In genomic region chr14:24310387-24310665, GRCh38 we compare ENCODE assay signal across 9 cellular contexts. TPM values are rescaled to one million over a fixed set of nuclear protein-coding genes. Genes with fewer than 3 reads are reported as not detected.
A peak's percentile ranks its signal among the peaks of the same experiment; 100 is the strongest.
DNase-seq lines count a peak whose midpoint lies in the region; ATAC-seq lines count a peak whose summit lies in the region.
"Had no signal": no experiment of that assay in that cellular context is flagged by ENCODE, and none has a peak within 500 bp of the region (broad histone marks: within the 10 kb centered on the region; RNA-seq: fewer than 3 reads in every experiment).

No MANE protein-coding gene starts in this region.

- peaks cover 63% of the 10 kb centered on the region for H3K4me1 Mint-ChIP-seq in activated naive CD8-positive, alpha-beta T cell treated with anti-CD3 and anti-CD28 coated beads, Interleukin-2, amount 10 ng/mL, durations not matched to agents 7 days and 5 days

- peak overlapping the region; percentile 84 for H3K4me3 Mint-ChIP-seq in activated naive CD8-positive, alpha-beta T cell treated with anti-CD3 and anti-CD28 coated beads, Interleukin-2, amount 10 ng/mL, durations not matched to agents 7 days and 5 days

- H3K9ac ChIP-seq in stomach smooth muscle (ENCODE audit: low read length in 2 of 2), result peak overlapping the region; percentile 48 to 71

- H3K27ac Mint-ChIP-seq in activated naive CD8-positive, alpha-beta T cell treated with anti-CD3 and anti-CD28 coated beads, Interleukin-2, amount 10 ng/mL, durations not matched to agents 7 days and 5 days, result peak overlapping the region; percentile 82

- peaks cover 0 to 2% of the 10 kb centered on the region in 2 donors for H3K27me3 ChIP-seq in stomach smooth muscle (ENCODE audit: control insufficient read depth in 1 of 2, insufficient read depth in 2 of 2, low read length in 2 of 2)

- H3K9me3 Mint-ChIP-seq in activated naive CD8-positive, alpha-beta T cell treated with anti-CD3 and anti-CD28 coated beads, Interleukin-2, amount 10 ng/mL, durations not matched to agents 7 days and 5 days, result no peaks in the 10 kb centered on the region

- no peak for ATAC-seq in activated naive CD8-positive, alpha-beta T cell treated with anti-CD3 and anti-CD28 coated beads, Interleukin-2, amount 10 ng/mL, durations not matched to agents 7 days and 5 days (ENCODE audit: low read depth)
- ATAC-seq in left lobe of liver, result peak; percentile 46
- ATAC-seq in GM21367 (IDR thresholded peaks at IDR 0.05; ENCODE audit: unreplicated experiment), result no peak

- no peaks in the 10 kb centered on the region for H3K27me3 Mint-ChIP-seq in activated naive CD8-positive, alpha-beta T cell treated with anti-CD3 and anti-CD28 coated beads, Interleukin-2, amount 10 ng/mL, durations not matched to agents 7 days and 5 days

- H3K9me3 ChIP-seq in stomach smooth muscle (ENCODE audit: control insufficient read depth in 2 of 2, low read length in 2 of 2), result no peaks in the 10 kb centered on the region

- H3K27ac ChIP-seq in stomach smooth muscle (ENCODE audit: low read length), result peak overlapping the region; percentile 58

- DNase-seq in NCI-H2196 (lab: John Stamatoyannopoulos, UW; ENCODE audit: unreplicated experiment) (peak; percentile 45), NCI-H2196 treated with DMSO at 0.1 percent for 48 hours (lab: John Stamatoyannopoulos, UW; ENCODE audit: unreplicated experiment) (no peak), left lobe of liver (ENCODE audit: low spot score) (peak; percentile 85), NCI-H2081 (lab: John Stamatoyannopoulos, UW) (no peak)
- DNase-seq in activated naive CD8-positive, alpha-beta T cell treated with anti-CD3 and anti-CD28 coated beads, Interleukin-2, amount 10 ng/mL, durations not matched to agents 7 days and 5 days, result no peak
- no peak for DNase-seq in stimulated activated naive CD4-positive, alpha-beta T cell treated with Interleukin-2 at 50 U/mL for 16 hours (lab: John Stamatoyannopoulos, UW)
- DNase-seq: NCI-H2227 treated with DMSO at 0.1 percent for 48 hours had no signal

- peaks cover 26% of the 10 kb centered on the region for H3K36me3 Mint-ChIP-seq in activated naive CD8-positive, alpha-beta T cell treated with anti-CD3 and anti-CD28 coated beads, Interleukin-2, amount 10 ng/mL, durations not matched to agents 7 days and 5 days

- peak overlapping the region; percentile 67 to 79 for H3K4me3 ChIP-seq in stomach smooth muscle (ENCODE audit: low read length in 2 of 2)

- peaks cover 15 to 21% of the 10 kb centered on the region in 2 donors for H3K36me3 ChIP-seq in stomach smooth muscle (ENCODE audit: control insufficient read depth in 2 of 2, insufficient read depth in 2 of 2, low read length in 2 of 2)

- POLR2A ChIA-PET in activated naive CD8-positive, alpha-beta T cell treated with anti-CD3 and anti-CD28 coated beads, Interleukin-2, amount 10 ng/mL, durations not matched to agents 7 days and 5 days (lab: Charles Lee), result interaction anchor here (0.7 to 5.7 kb wide), 14 partner anchors 8 to 149 kb away, joined by 3 to 43 read pairs (median 6); partner anchors contain the start of genes ADCY4, CBLN3, DHRS1 and IRF9

- peaks cover 25% of the 10 kb centered on the region for H3K4me1 ChIP-seq in stomach smooth muscle (ENCODE audit: control insufficient read depth, insufficient read depth, low read length)

RNA-seq across cellular contexts. Expression of gene LTB4R2, which starts 0.4 kb away (rescaled TPM):
- total RNA-seq in activated naive CD8-positive, alpha-beta T cell treated with anti-CD3 and anti-CD28 coated beads, Interleukin-2, amount 10 ng/mL, durations not matched to agents 7 days and 5 days, result 10 to 100 TPM; 19.4 to 21.2 TPM
- total RNA-seq in left lobe of liver, result 6.9 TPM

RNA-seq across cellular contexts. Expression of gene LTB4R, which starts 1.0 kb away (rescaled TPM):
- total RNA-seq in activated naive CD8-positive, alpha-beta T cell treated with anti-CD3 and anti-CD28 coated beads, Interleukin-2, amount 10 ng/mL, durations not matched to agents 7 days and 5 days, result 10 to 100 TPM; 27.0 to 27.8 TPM
- total RNA-seq in left lobe of liver, result 7.2 TPM

RNA-seq across cellular contexts. Expression of gene CIDEB, which starts 2.5 kb away (rescaled TPM):
- total RNA-seq in activated naive CD8-positive, alpha-beta T cell treated with anti-CD3 and anti-CD28 coated beads, Interleukin-2, amount 10 ng/mL, durations not matched to agents 7 days and 5 days, result 10 to 100 TPM; 33.7 to 34.8 TPM
- 216 TPM for total RNA-seq in left lobe of liver

RNA-seq across cellular contexts. Expression of gene NOP9, which starts 10.7 kb away (rescaled TPM):
- 10 to 100 TPM; 28.7 to 31.1 TPM for total RNA-seq in activated naive CD8-positive, alpha-beta T cell treated with anti-CD3 and anti-CD28 coated beads, Interleukin-2, amount 10 ng/mL, durations not matched to agents 7 days and 5 days
- 17.2 TPM for total RNA-seq in left lobe of liver

RNA-seq across cellular contexts. Expression of gene DHRS1, which starts 10.7 kb away (rescaled TPM):
- total RNA-seq in activated naive CD8-positive, alpha-beta T cell treated with anti-CD3 and anti-CD28 coated beads, Interleukin-2, amount 10 ng/mL, durations not matched to agents 7 days and 5 days, result 10 to 100 TPM; 36.0 to 41.9 TPM
- 91.0 TPM for total RNA-seq in left lobe of liver

Comparison
In these comparisons a context has a peak if more than half of its experiments do, and no peak if none do; other contexts are left out.
1. DNase-seq: peak in NCI-H2196 (single experiment) and left lobe of liver (single experiment); none in NCI-H2196 treated with DMSO at 0.1 percent for 48 hours (single experiment), activated naive CD8-positive, alpha-beta T cell treated with anti-CD3 and anti-CD28 coated beads, Interleukin-2, amount 10 ng/mL, durations not matched to agents 7 days and 5 days (single experiment), NCI-H2081 (0 of 2) and stimulated activated naive CD4-positive, alpha-beta T cell treated with Interleukin-2 at 50 U/mL for 16 hours (single experiment).